Comparison of ENCODE assay signal across 10 cellular contexts in the genomic region with DNA sequence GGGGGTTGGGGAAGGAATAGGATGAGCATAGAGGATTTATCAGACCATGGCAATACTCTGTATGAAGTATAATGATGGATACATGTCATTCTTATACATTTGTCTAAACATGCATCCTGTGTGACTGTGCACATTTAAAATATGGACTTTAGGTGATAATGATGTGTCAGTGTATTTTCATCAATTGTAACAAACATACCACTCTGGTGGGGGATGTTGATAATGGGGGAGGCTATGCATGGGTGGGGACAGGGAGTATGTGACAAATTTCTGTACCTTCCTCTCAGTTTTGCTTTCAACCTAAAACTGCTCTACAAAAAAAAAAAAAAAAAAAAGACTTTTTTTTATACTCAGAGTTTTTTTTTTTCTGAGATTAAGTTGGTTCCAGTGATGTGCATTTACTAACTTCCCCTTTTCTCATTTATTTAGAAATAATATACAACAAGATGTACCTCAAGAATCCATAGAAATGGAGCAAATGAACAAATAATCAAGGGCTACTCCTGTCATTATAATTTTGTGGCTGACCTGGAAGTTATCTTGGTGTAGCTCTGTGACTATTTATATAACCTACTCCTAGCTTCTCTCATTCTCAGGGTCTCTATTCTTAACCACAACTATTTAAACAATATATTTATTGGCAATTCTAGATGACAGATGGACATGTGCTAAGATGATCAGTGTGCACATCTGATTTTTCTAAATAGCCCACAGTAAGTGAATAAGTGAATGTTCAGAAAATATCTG.
A peak's percentile ranks its signal among the peaks of the same experiment; 100 is the strongest.
DNase-seq lines count a peak whose midpoint lies in the region; ATAC-seq and TF ChIP-seq lines count a peak whose summit lies in the region.
"Had no signal": no experiment of that assay in that cellular context is flagged by ENCODE, and none has a peak within 500 bp of the region (broad histone marks: within the 10 kb centered on the region; RNA-seq: fewer than 3 reads in every experiment).

No MANE protein-coding gene starts in this region.

- no peaks in the 10 kb centered on the region for H3K36me3 ChIP-seq in spleen
- no peaks in the 10 kb centered on the region for H3K36me3 ChIP-seq in endodermal cell (ENCODE audit: control insufficient read depth, insufficient read depth, low read length)
- H3K36me3 ChIP-seq: BE2C had no signal

- no peak for TF ChIP-seq CTCF in GM10248 (IDR thresholded peaks at IDR 0.05; ENCODE audit: control extremely low read depth, extremely low read depth, low read depth, missing control alignments)
- TF ChIP-seq CTCF in spleen (IDR thresholded peaks at IDR 0.05 in 8 of 11, conservative IDR thresholded peaks at IDR 0.05 in 3 of 11): no peak
- no peak for TF ChIP-seq CTCF in endodermal cell (conservative IDR thresholded peaks at IDR 0.05)

- no peak for TF ChIP-seq POLR2A in spleen (IDR thresholded peaks at IDR 0.05)

- H3K4me1 ChIP-seq in spleen (peaks cover 3 to 27% (median 10%) of the 10 kb centered on the region in 6 donors), endodermal cell (ENCODE audit: control insufficient read depth, insufficient read depth, low read length) (no peaks in the 10 kb centered on the region)
- H3K4me1 ChIP-seq: BE2C had no signal

- H3K4me1 Mint-ChIP-seq in endodermal cell: no peaks in the 10 kb centered on the region

- no peaks in the 10 kb centered on the region for H3K36me3 Mint-ChIP-seq in endodermal cell (ENCODE audit: low read depth)

- intact Hi-C loops in spleen (cut with DNase I; ENCODE audit: low total_unique reads): no loop called here

- H3K27me3 Mint-ChIP-seq in endodermal cell (ENCODE audit: insufficient read depth): no peaks in the 10 kb centered on the region

- H3K4me3 Mint-ChIP-seq in endodermal cell: no peak overlapping the region

- ATAC-seq in GM19324 (IDR thresholded peaks at IDR 0.05; ENCODE audit: low FRiP score, unreplicated experiment): peak; percentile 65
- ATAC-seq in HG02763 (IDR thresholded peaks at IDR 0.05; ENCODE audit: unreplicated experiment): peak; percentile 83
- peak; percentile 61 for ATAC-seq in HG03521 (IDR thresholded peaks at IDR 0.05; ENCODE audit: unreplicated experiment)

- no peak overlapping the region for H3K9ac ChIP-seq in endodermal cell (ENCODE audit: extremely low read depth, low read length, poor library complexity, severe bottlenecking)

- DNase-seq in GM10248 (ENCODE audit: extremely low spot score): peak; percentile 15
- DNase-seq in spleen: no peak
- DNase-seq in endodermal cell: no peak
- DNase-seq in NCI-H1105 (lab: John Stamatoyannopoulos, UW): no peak
- no peak for DNase-seq in NCI-H1417 treated with DMSO at 0.1 percent for 48 hours (lab: John Stamatoyannopoulos, UW)
- DNase-seq: BE2C had no signal

- H3K27ac ChIP-seq in spleen (no peak overlapping the region), endodermal cell (ENCODE audit: low read depth, low read length) (no peak overlapping the region)
- H3K27ac ChIP-seq: SK-N-MC had no signal

- no peak overlapping the region for H3K4me3 ChIP-seq in spleen
- no peak overlapping the region for H3K4me3 ChIP-seq in endodermal cell (ENCODE audit: low read length)
- H3K4me3 ChIP-seq: SK-N-MC had no signal

- CTCF ChIA-PET in GM10248 (lab: Yijun Ruan, JAX): interaction anchor here (1.2 to 1.7 kb wide), 2 partner anchors 21 to 28 kb away, joined by 5 to 6 read pairs; no protein-coding TSS in a partner anchor

- peaks cover 7% of the 10 kb centered on the region for H3K9me3 Mint-ChIP-seq in endodermal cell

- H3K27ac Mint-ChIP-seq in endodermal cell: no peak overlapping the region

- no peaks in the 10 kb centered on the region for H3K9me3 ChIP-seq in spleen
- H3K9me3 ChIP-seq in endodermal cell (ENCODE audit: control insufficient read depth, low read length): no peaks in the 10 kb centered on the region
- H3K9me3 ChIP-seq: BE2C had no signal

- H3K27me3 ChIP-seq in spleen (replicated peaks in 1 of 7) (no peaks in the 10 kb centered on the region), endodermal cell (ENCODE audit: control insufficient read depth, insufficient read depth, low read length, poor library complexity, severe bottlenecking) (no peaks in the 10 kb centered on the region)
- H3K27me3 ChIP-seq: BE2C had no signal

- POLR2A ChIA-PET in GM10248 (lab: Yijun Ruan, JAX): interaction anchor here (0.6 kb wide), 1 partner anchor 195 kb away, joined by 4 read pairs; no protein-coding TSS in a partner anchor
